8 cellular contexts compared by ENCODE assay signal in genomic region chr14:95535226-95536021, GRCh38. TPM values are rescaled to one million over a fixed set of nuclear protein-coding genes. Genes with fewer than 3 reads are reported as not detected.
DNase-seq lines count a peak whose midpoint lies in the region; ATAC-seq, FAIRE-seq and TF ChIP-seq lines count a peak whose summit lies in the region.

No MANE protein-coding gene starts in this region.

- peaks cover 21% of the 10 kb centered on the region for H4K20me1 ChIP-seq in HepG2 (ENCODE audit: insufficient read depth, low read length)

- peak overlapping the region; percentile 91 for H3K27ac Mint-ChIP-seq in activated naive CD4-positive, alpha-beta T cell treated with anti-CD3 and anti-CD28 coated beads, Interleukin-2, amount 50 U/mL, for 24 hours

- H3K4me1 Mint-ChIP-seq in activated naive CD4-positive, alpha-beta T cell treated with anti-CD3 and anti-CD28 coated beads, Interleukin-2, amount 50 U/mL, for 24 hours, result peaks cover 72% of the 10 kb centered on the region

- no peak for FAIRE-seq in HepG2 (lab: Jason Lieb, UNC)

- POLR2A ChIA-PET in HepG2 (lab: Yijun Ruan, JAX), result interaction anchor here (1.0 to 7.5 kb wide), 8 partner anchors 10 to 93 kb away, joined by 3 to 183 read pairs (median 27); partner anchors contain the start of gene SYNE3

- TF ChIP-seq RAD21 in HepG2 (CRISPR knock-in tag; IDR thresholded peaks at IDR 0.05), result no peak; the same call in 1 of the 2 replicates

- H3K27me3 Mint-ChIP-seq in activated naive CD4-positive, alpha-beta T cell treated with anti-CD3 and anti-CD28 coated beads, Interleukin-2, amount 50 U/mL, for 24 hours, result no peaks in the 10 kb centered on the region

- no peak overlapping the region for H3K27ac ChIP-seq in ascending aorta
- H3K27ac ChIP-seq in HepG2 (ENCODE audit: extremely low read length, insufficient read depth, low read length), result peak overlapping the region; percentile 78
- H3K27ac ChIP-seq in thymus (ENCODE audit: low read depth), result no peak overlapping the region

- no peak overlapping the region for H2AFZ ChIP-seq in HepG2 (ENCODE audit: low read length)

- no peak for TF ChIP-seq EP300 in HepG2 (IDR thresholded peaks at IDR 0.05; ENCODE audit: low read depth in 2 of 2, low read length in 2 of 2)
- no peak for TF ChIP-seq EP300 in HepG2 (CRISPR knock-in tag; IDR thresholded peaks at IDR 0.05; ENCODE audit: borderline replicate concordance)

- H3K27me3 ChIP-seq in ascending aorta (no peaks in the 10 kb centered on the region), HepG2 (ENCODE audit: control insufficient read depth in 1 of 2, insufficient read depth in 2 of 2, low read length in 2 of 2) (peaks cover 0 to 2% of the 10 kb centered on the region in 2 experiments; a peak in 1 of 5 replicates), thymus (ENCODE audit: control insufficient read depth, insufficient read depth) (no peaks in the 10 kb centered on the region)

- peaks cover 16% of the 10 kb centered on the region for H3K36me3 Mint-ChIP-seq in activated naive CD4-positive, alpha-beta T cell treated with anti-CD3 and anti-CD28 coated beads, Interleukin-2, amount 50 U/mL, for 24 hours

- no TSS peak for BruUV-seq in HepG2 (replicated peaks; lab: Mats Ljungman, UMichigan)

- no peaks in the 10 kb centered on the region for H3K9me3 Mint-ChIP-seq in activated naive CD4-positive, alpha-beta T cell treated with anti-CD3 and anti-CD28 coated beads, Interleukin-2, amount 50 U/mL, for 24 hours

- H3K4me3 Mint-ChIP-seq in activated naive CD4-positive, alpha-beta T cell treated with anti-CD3 and anti-CD28 coated beads, Interleukin-2, amount 50 U/mL, for 24 hours, result peak overlapping the region; percentile 96

- in situ Hi-C loops in HepG2 (cut with HindIII; ENCODE audit: extremely low pct_ligation_motif_present, low pct_unique_long_range_greater_than_20kb), result no loop called here

- ATAC-seq in HG03460 (IDR thresholded peaks at IDR 0.05; ENCODE audit: unreplicated experiment) (peak; percentile 1), HepG2 (no peak)

- peaks cover 26 to 45% of the 10 kb centered on the region in 2 donors for H3K4me1 ChIP-seq in ascending aorta
- peaks cover 47% of the 10 kb centered on the region for H3K4me1 ChIP-seq in HepG2 (ENCODE audit: insufficient read depth, low read length)
- peaks cover 26% of the 10 kb centered on the region for H3K4me1 ChIP-seq in thymus (ENCODE audit: control insufficient read depth, insufficient read depth, low read length)

- CTCF ChIA-PET in HepG2 (lab: Yijun Ruan, JAX; ENCODE audit: low intra/inter-chr PET ratio, low total read pairs), result no interaction called here

- H3K4me3 ChIP-seq in ascending aorta (peak overlapping the region; percentile 75 to 85), HepG2 (replicated peaks in 1 of 3; ENCODE audit: insufficient read depth in 1 of 3, low read depth in 2 of 3, low read length in 3 of 3) (peak overlapping the region; percentile 72 to 96 (median 87)), thymus (ENCODE audit: low read length) (peak overlapping the region; percentile 86)

- intact Hi-C loops in ascending aorta (cut with DNase I) (loop anchor here (2.0 to 10.0 kb wide), 5 partner anchors 211 to 969 kb away; partner anchors contain the start of genes ATG2B, C14orf132, DICER1 and GSKIP), HepG2 (cut with micrococcal nuclease; ENCODE audit: unreplicated experiment) (no loop called here)

- peaks cover 89% of the 10 kb centered on the region for H3K79me2 ChIP-seq in HepG2 (ENCODE audit: insufficient read depth, low read length)

- no peak for DNase-seq in activated naive CD4-positive, alpha-beta T cell (lab: John Stamatoyannopoulos, UW)
- DNase-seq in ascending aorta (ENCODE audit: low spot score in 2 of 2) (no peak), HepG2 (ENCODE audit: low spot score) (no peak), cerebellar cortex (ENCODE audit: low spot score) (no peak), NCI-H1436 (lab: John Stamatoyannopoulos, UW) (no peak)

- peak overlapping the region; percentile 89 for H3K9ac ChIP-seq in HepG2 (ENCODE audit: insufficient read depth, low read depth, low read length)

- H3K4me2 ChIP-seq in HepG2 (ENCODE audit: low read depth, low read length), result peak overlapping the region; percentile 91

- no peak for TF ChIP-seq CTCF in ascending aorta (IDR thresholded peaks at IDR 0.05)
- TF ChIP-seq CTCF in HepG2 (CRISPR knock-in tag; IDR thresholded peaks at IDR 0.05), result no peak

- TF ChIP-seq POLR2A in HepG2 (IDR thresholded peaks at IDR 0.05; ENCODE audit: insufficient read depth in 1 of 2, low read depth in 2 of 2, low read length in 2 of 2), result no peak

- no peaks in the 10 kb centered on the region for H3K9me3 ChIP-seq in ascending aorta
- no peaks in the 10 kb centered on the region for H3K9me3 ChIP-seq in HepG2 (ENCODE audit: low read length)
- peaks cover 1% of the 10 kb centered on the region for H3K9me3 ChIP-seq in thymus (ENCODE audit: control insufficient read depth)

- H3K36me3 ChIP-seq in ascending aorta (no peaks in the 10 kb centered on the region), HepG2 (replicated peaks in 1 of 2; ENCODE audit: control insufficient read depth in 1 of 2, insufficient read depth in 2 of 2, low read length in 2 of 2) (peaks cover 0 to 5% of the 10 kb centered on the region in 2 experiments; a peak in 2 of 5 replicates), thymus (ENCODE audit: control insufficient read depth, insufficient read depth) (no peaks in the 10 kb centered on the region)

- WGBS in HepG2 (ENCODE audit: low lambda C conversion rate), result 1% methylated on average over 23 of the region's 52 CpGs
- WGBS in thymus, result 4% methylated on average over 52 of the region's 52 CpGs

TF ChIP-seq in HepG2, 621 proteins besides CTCF, POLR2A, EP300 and RAD21 (continues in another document):
- TF ChIP-seq ZNF660 (CRISPR knock-in tag; IDR thresholded peaks at IDR 0.05; ENCODE audit: borderline replicate concordance, low read depth) (no peak), THRA (CRISPR knock-in tag; IDR thresholded peaks at IDR 0.05; ENCODE audit: borderline replicate concordance) (no peak)

RNA-seq across cellular contexts. Expression of gene GLRX5, which starts 0.6 kb away (rescaled TPM):
- 24.6 TPM for total RNA-seq in ascending aorta
- 115 and 122 TPM in 2 replicates for total RNA-seq in HepG2 (2016; rRNA removed; fragmentation: Illumina TruSeq; extraction: Trizol)
- total RNA-seq in HepG2 (2016; cell fraction: cytosol; rRNA removed; fragmentation: Illumina TruSeq; extraction: Trizol; ENCODE audit: low read depth), result 141 and 162 TPM in 2 replicates
- 99.8 and 128 TPM in 2 replicates for total RNA-seq in HepG2 (2016; cell fraction: insoluble cytoplasmic fraction; rRNA removed; fragmentation: Illumina TruSeq; extraction: Trizol)
- 204 and 226 TPM in 2 replicates for total RNA-seq in HepG2 (2016; cell fraction: membrane; rRNA removed; fragmentation: Illumina TruSeq; extraction: Trizol)
- 42.6 and 50.7 TPM in 2 replicates for total RNA-seq in HepG2 (2016; cell fraction: nucleus; rRNA removed; fragmentation: Illumina TruSeq; extraction: Trizol)
- polyA plus RNA-seq in HepG2 (2011; rRNA removed), result 115 and 146 TPM in 2 replicates
- polyA plus RNA-seq in HepG2 (2011; cell fraction: cytosol; rRNA removed), result 68.6 and 128 TPM in 2 replicates
- polyA plus RNA-seq in HepG2 (2011; cell fraction: nucleus; rRNA removed), result 20.1 and 32.1 TPM in 2 replicates
- polyA plus RNA-seq in HepG2 (2012), result 136 and 145 TPM in 2 replicates
- polyA plus RNA-seq in HepG2 (2016; cell fraction: cytosol; fragmentation: Illumina TruSeq; extraction: Trizol; ENCODE audit: low read depth), result 197 and 237 TPM in 2 replicates
- 161 and 168 TPM in 2 replicates for polyA plus RNA-seq in HepG2 (2016; cell fraction: insoluble cytoplasmic fraction; fragmentation: Illumina TruSeq; extraction: Trizol; ENCODE audit: low read depth)
- polyA plus RNA-seq in HepG2 (2016; cell fraction: membrane; fragmentation: Illumina TruSeq; extraction: Trizol; ENCODE audit: low read depth), result 243 and 290 TPM in 2 replicates
- polyA plus RNA-seq in HepG2 (2016; cell fraction: nucleus; fragmentation: Illumina TruSeq; extraction: Trizol; ENCODE audit: insufficient read depth, low read depth), result 104 and 106 TPM in 2 replicates
- polyA minus RNA-seq in HepG2 (2011; rRNA and poly(A)+ RNA removed; ENCODE audit: low replicate concordance), result 17.9 and 35.5 TPM in 2 replicates
- polyA minus RNA-seq in HepG2 (2011; cell fraction: cytosol; rRNA and poly(A)+ RNA removed), result 42.3 and 45.6 TPM in 2 replicates
- polyA minus RNA-seq in HepG2 (2011; cell fraction: nucleus; rRNA and poly(A)+ RNA removed), result 15.8 and 23.1 TPM in 2 replicates
- polyA plus RNA-seq in thymus, result 44.2 TPM

RNA-seq across cellular contexts. Expression of gene SYNE3, which starts 19.0 kb away (rescaled TPM):
- total RNA-seq in ascending aorta (84.1 TPM), HepG2 (2016; rRNA removed; fragmentation: Illumina TruSeq; extraction: Trizol) (7.8 and 9.0 TPM in 2 replicates)
- 2.1 and 2.5 TPM in 2 replicates for total RNA-seq in HepG2 (2016; cell fraction: cytosol; rRNA removed; fragmentation: Illumina TruSeq; extraction: Trizol; ENCODE audit: low read depth)
- 6.6 and 8.6 TPM in 2 replicates for total RNA-seq in HepG2 (2016; cell fraction: insoluble cytoplasmic fraction; rRNA removed; fragmentation: Illumina TruSeq; extraction: Trizol)
- 2.8 and 3.5 TPM in 2 replicates for total RNA-seq in HepG2 (2016; cell fraction: membrane; rRNA removed; fragmentation: Illumina TruSeq; extraction: Trizol)
- 14.8 and 16.4 TPM in 2 replicates for total RNA-seq in HepG2 (2016; cell fraction: nucleus; rRNA removed; fragmentation: Illumina TruSeq; extraction: Trizol)
- polyA plus RNA-seq in HepG2 (2011; rRNA removed) (8.0 and 9.3 TPM in 2 replicates), thymus (1.7 TPM)
- 3.1 and 3.2 TPM in 2 replicates for polyA plus RNA-seq in HepG2 (2011; cell fraction: cytosol; rRNA removed)
- 32.7 and 44.3 TPM in 2 replicates for polyA plus RNA-seq in HepG2 (2011; cell fraction: nucleus; rRNA removed)
- 3.7 and 4.9 TPM in 2 replicates for polyA plus RNA-seq in HepG2 (2012)
- 0.24 and 0.25 TPM in 2 replicates for polyA plus RNA-seq in HepG2 (2016; cell fraction: cytosol; fragmentation: Illumina TruSeq; extraction: Trizol; ENCODE audit: low read depth)
- polyA plus RNA-seq in HepG2 (2016; cell fraction: insoluble cytoplasmic fraction; fragmentation: Illumina TruSeq; extraction: Trizol; ENCODE audit: low read depth), result 2.0 and 2.7 TPM in 2 replicates
- 0.50 and 0.55 TPM in 2 replicates for polyA plus RNA-seq in HepG2 (2016; cell fraction: membrane; fragmentation: Illumina TruSeq; extraction: Trizol; ENCODE audit: low read depth)
- 10.7 and 10.9 TPM in 2 replicates for polyA plus RNA-seq in HepG2 (2016; cell fraction: nucleus; fragmentation: Illumina TruSeq; extraction: Trizol; ENCODE audit: insufficient read depth, low read depth)
- polyA minus RNA-seq in HepG2 (2011; rRNA and poly(A)+ RNA removed; ENCODE audit: low replicate concordance), result 0.72 and 21.2 TPM in 2 replicates
- 6.8 and 8.6 TPM in 2 replicates for polyA minus RNA-seq in HepG2 (2011; cell fraction: cytosol; rRNA and poly(A)+ RNA removed)
- polyA minus RNA-seq in HepG2 (2011; cell fraction: nucleus; rRNA and poly(A)+ RNA removed), result 43.0 and 46.7 TPM in 2 replicates
